In genomic region chr20:43681468-43681942, GRCh38 we compare ENCODE assay signal across 9 cellular contexts. TPM values are rescaled to one million over a fixed set of nuclear protein-coding genes. Genes with fewer than 3 reads are reported as not detected.
DNase-seq lines count a peak whose midpoint lies in the region; ATAC-seq and TF ChIP-seq lines count a peak whose summit lies in the region.
"Had no signal": no experiment of that assay in that cellular context is flagged by ENCODE, and none has a peak within 500 bp of the region (broad histone marks: within the 10 kb centered on the region; RNA-seq: fewer than 3 reads in every experiment).

No MANE protein-coding gene starts in this region.

- H3K27me3 Mint-ChIP-seq in activated naive CD8-positive, alpha-beta T cell treated with anti-CD3 and anti-CD28 coated beads, Interleukin-2, amount 50 U/mL, for 24 hours, result no peaks in the 10 kb centered on the region
- H3K27me3 Mint-ChIP-seq in activated naive CD8-positive, alpha-beta T cell treated with anti-CD3 and anti-CD28 coated beads for 36 hours, result no peaks in the 10 kb centered on the region
- H3K27me3 Mint-ChIP-seq: stimulated activated naive CD8-positive, alpha-beta T cell treated with anti-CD3 and anti-CD28 coated beads, Interleukin-15, Interleukin-2, amounts not matched to agents 100 ng/mL and 50 ng/mL, for 24 hours had no signal

- no peak for DNase-seq in activated naive CD8-positive, alpha-beta T cell treated with anti-CD3 and anti-CD28 coated beads, Interleukin-2, amount 50 U/mL, for 24 hours
- no peak for DNase-seq in activated naive CD8-positive, alpha-beta T cell treated with anti-CD3 and anti-CD28 coated beads for 36 hours
- DNase-seq in NCI-H345 treated with DMSO at 0.1 percent for 48 hours (lab: John Stamatoyannopoulos, UW; ENCODE audit: unreplicated experiment), result peak; percentile 94
- no peak for DNase-seq in mucosa of descending colon
- DNase-seq in left colon, result no peak
- DNase-seq in activated CD4-positive, alpha-beta T cell treated with anti-CD3 and anti-CD28 coated beads for 4 hours, result no peak

- peak overlapping the region; percentile 30 for H3K27ac Mint-ChIP-seq in activated naive CD8-positive, alpha-beta T cell treated with anti-CD3 and anti-CD28 coated beads, Interleukin-2, amount 50 U/mL, for 24 hours
- H3K27ac Mint-ChIP-seq in activated naive CD8-positive, alpha-beta T cell treated with anti-CD3 and anti-CD28 coated beads for 36 hours, result no peak overlapping the region
- H3K27ac Mint-ChIP-seq: stimulated activated naive CD8-positive, alpha-beta T cell treated with anti-CD3 and anti-CD28 coated beads, Interleukin-15, Interleukin-2, amounts not matched to agents 100 ng/mL and 50 ng/mL, for 24 hours had no signal

- H3K4me1 ChIP-seq in mucosa of descending colon (ENCODE audit: low read depth), result no peaks in the 10 kb centered on the region

- intact Hi-C loops in mucosa of descending colon (cut with DNase I, micrococcal nuclease), result no loop called here
- intact Hi-C loops in left colon (cut with DNase I, micrococcal nuclease), result no loop called here

- no peaks in the 10 kb centered on the region for H3K36me3 ChIP-seq in mucosa of descending colon (ENCODE audit: low read depth)

- peaks cover 22% of the 10 kb centered on the region for H3K36me3 Mint-ChIP-seq in activated naive CD8-positive, alpha-beta T cell treated with anti-CD3 and anti-CD28 coated beads, Interleukin-2, amount 50 U/mL, for 24 hours (ENCODE audit: low read depth)
- H3K36me3 Mint-ChIP-seq in activated naive CD8-positive, alpha-beta T cell treated with anti-CD3 and anti-CD28 coated beads for 36 hours, result peaks cover 36% of the 10 kb centered on the region

- H3K4me3 Mint-ChIP-seq in activated naive CD8-positive, alpha-beta T cell treated with anti-CD3 and anti-CD28 coated beads, Interleukin-2, amount 50 U/mL, for 24 hours, result no peak overlapping the region
- H3K4me3 Mint-ChIP-seq in activated naive CD8-positive, alpha-beta T cell treated with anti-CD3 and anti-CD28 coated beads for 36 hours, result no peak overlapping the region
- H3K4me3 Mint-ChIP-seq: stimulated activated naive CD8-positive, alpha-beta T cell treated with anti-CD3 and anti-CD28 coated beads, Interleukin-15, Interleukin-2, amounts not matched to agents 100 ng/mL and 50 ng/mL, for 24 hours had no signal

- no peak overlapping the region for H3K4me3 ChIP-seq in mucosa of descending colon

- peaks cover 12% of the 10 kb centered on the region for H3K4me1 Mint-ChIP-seq in activated naive CD8-positive, alpha-beta T cell treated with anti-CD3 and anti-CD28 coated beads, Interleukin-2, amount 50 U/mL, for 24 hours
- peaks cover 9% of the 10 kb centered on the region for H3K4me1 Mint-ChIP-seq in activated naive CD8-positive, alpha-beta T cell treated with anti-CD3 and anti-CD28 coated beads for 36 hours

- no peaks in the 10 kb centered on the region for H3K9me3 Mint-ChIP-seq in activated naive CD8-positive, alpha-beta T cell treated with anti-CD3 and anti-CD28 coated beads, Interleukin-2, amount 50 U/mL, for 24 hours
- H3K9me3 Mint-ChIP-seq in activated naive CD8-positive, alpha-beta T cell treated with anti-CD3 and anti-CD28 coated beads for 36 hours, result no peaks in the 10 kb centered on the region
- H3K9me3 Mint-ChIP-seq: stimulated activated naive CD8-positive, alpha-beta T cell treated with anti-CD3 and anti-CD28 coated beads, Interleukin-15, Interleukin-2, amounts not matched to agents 100 ng/mL and 50 ng/mL, for 24 hours had no signal

- TF ChIP-seq CTCF in mucosa of descending colon (IDR thresholded peaks at IDR 0.05), result no peak

- H3K9me3 ChIP-seq in mucosa of descending colon, result no peaks in the 10 kb centered on the region

- no peak for ATAC-seq in activated naive CD8-positive, alpha-beta T cell treated with anti-CD3 and anti-CD28 coated beads, Interleukin-2, amount 50 U/mL, for 24 hours
- ATAC-seq in HG02852 (IDR thresholded peaks at IDR 0.05; ENCODE audit: unreplicated experiment), result peak; percentile 19
- peak; percentile 43 for ATAC-seq in mucosa of descending colon
- ATAC-seq in GM18519 (IDR thresholded peaks at IDR 0.05; ENCODE audit: low FRiP score, unreplicated experiment), result no peak
- no peak for ATAC-seq in left colon

RNA-seq across cellular contexts. Expression of gene MYBL2, which starts 14.6 kb away (rescaled TPM):
- 100 to 1,000 TPM; 139 to 140 TPM for total RNA-seq in activated naive CD8-positive, alpha-beta T cell treated with anti-CD3 and anti-CD28 coated beads for 36 hours
- total RNA-seq in mucosa of descending colon, result 10 to 100 TPM in 1 of 3 donors, 1 to 10 TPM in 2; 1.9 to 19.5 (median 5.1) TPM
- total RNA-seq in left colon, result 10 to 100 TPM in 1 of 2 donors, 1 to 10 TPM in 1; 4.6 to 11.7 TPM

RNA-seq across cellular contexts. Expression of gene GTSF1L, which starts 45.3 kb away (rescaled TPM):
- not detected for total RNA-seq in activated naive CD8-positive, alpha-beta T cell treated with anti-CD3 and anti-CD28 coated beads for 36 hours
- not detected for total RNA-seq in mucosa of descending colon
- total RNA-seq in left colon, result not detected

Comparison
In these comparisons a context has a peak if more than half of its experiments do, and no peak if none do; other contexts are left out.
1. ATAC-seq: peak in HG02852 (single experiment) and mucosa of descending colon (single experiment); none in activated naive CD8-positive, alpha-beta T cell treated with anti-CD3 and anti-CD28 coated beads, Interleukin-2, amount 50 U/mL, for 24 hours (single experiment), GM18519 (single experiment) and left colon (single experiment).
2. RNA of gene MYBL2, which starts 14.6 kb away (total RNA-seq): 139 to 140 TPM in activated naive CD8-positive, alpha-beta T cell treated with anti-CD3 and anti-CD28 coated beads for 36 hours; 4.6 to 11.7 TPM in left colon and 1.9 to 19.5 TPM in mucosa of descending colon; every median in the first group is over 4 times any median in the second.